In genomic region chr13:77513719-77514335, GRCh38 we compare ENCODE assay signal across 1 cellular context.
A peak's percentile ranks its signal among the peaks of the same experiment; 100 is the strongest.
TF ChIP-seq lines count a peak whose summit lies in the region.

No MANE protein-coding gene starts in this region.

TF ChIP-seq in GM12878, 131 proteins besides CTCF, POLR2A, EP300 and RAD21:
- TF ChIP-seq ZNF687 (IDR thresholded peaks at IDR 0.05) (no peak), BCL11A (IDR thresholded peaks at IDR 0.05; ENCODE audit: low read depth, low read length) (peak; percentile 66; the same call in 1 of the 2 replicates), IKZF2 (IDR thresholded peaks at IDR 0.05) (peak; percentile 77; a peak in 3 of 4 replicates), YY1 (IDR thresholded peaks at IDR 0.05; ENCODE audit: low read depth, low read length) (no peak), RUNX3 (IDR thresholded peaks at IDR 0.05; ENCODE audit: low read length) (peak; percentile 76), BACH1 (IDR thresholded peaks at IDR 0.05; ENCODE audit: borderline replicate concordance) (peak; percentile 74; the same call in 1 of the 2 replicates), CEBPB (IDR thresholded peaks at IDR 0.05; ENCODE audit: borderline replicate concordance in 1 of 2, low read depth in 2 of 2, low read length in 2 of 2) (no peak), CBFB (IDR thresholded peaks at IDR 0.05; ENCODE audit: low read depth) (0 out of 2 replicates have a peak, but pooled peaks have one; percentile 65), CHD4 (IDR thresholded peaks at IDR 0.05) (peak; percentile 69; the same call in 1 of the 2 replicates), MTA2 (IDR thresholded peaks at IDR 0.05; ENCODE audit: low read depth) (peak; percentile 89), CREM (IDR thresholded peaks at IDR 0.05; ENCODE audit: low read depth) (peak; percentile 28; the same call in 1 of the 2 replicates), E2F8 (IDR thresholded peaks at IDR 0.05; ENCODE audit: low read depth, partially characterized antibody) (no peak), ATF7 (IDR thresholded peaks at IDR 0.05; ENCODE audit: low read depth) (0 out of 2 replicates have a peak, but pooled peaks have one; percentile 10), TCF12 (IDR thresholded peaks at IDR 0.05; ENCODE audit: low read depth, low read length) (peak; percentile 85), SPI1 (IDR thresholded peaks at IDR 0.05; ENCODE audit: borderline replicate concordance, insufficient read depth, low read depth, low read length) (peak; percentile 90), JUNB (IDR thresholded peaks at IDR 0.05) (peak; percentile 66), IKZF1 (conservative IDR thresholded peaks at IDR 0.05) (peak; percentile 74), EED (IDR thresholded peaks at IDR 0.05; ENCODE audit: low read depth) (peak; percentile 76), CUX1 (IDR thresholded peaks at IDR 0.05; ENCODE audit: insufficient replicate concordance, low read depth, low read length) (no peak), BCLAF1 (IDR thresholded peaks at IDR 0.05) (no peak), IRF4 (IDR thresholded peaks at IDR 0.05; ENCODE audit: low read depth, low read length) (peak; percentile 46; the same call in 1 of the 2 replicates), PAX5 (IDR thresholded peaks at IDR 0.05; ENCODE audit: borderline replicate concordance, low read depth, low read length) (peak; percentile 76; the same call in 1 of the 2 replicates), TCF3 (IDR thresholded peaks at IDR 0.05; ENCODE audit: borderline replicate concordance, insufficient read depth, low read depth, low read length) (peak; percentile 22; the same call in 1 of the 2 replicates), DPF2 (IDR thresholded peaks at IDR 0.05) (peak; percentile 83), NFIC (IDR thresholded peaks at IDR 0.05; ENCODE audit: low read depth, low read length) (peak; percentile 63; the same call in 1 of the 2 replicates), ATF2 (IDR thresholded peaks at IDR 0.05; ENCODE audit: low read length) (0 out of 2 replicates have a peak, but pooled peaks have one; percentile 3), GATAD2B (conservative IDR thresholded peaks at IDR 0.05; ENCODE audit: low read depth) (0 out of 2 replicates have a peak, but pooled peaks have one; percentile 32)
